8 cellular contexts compared by ENCODE assay signal in the genomic region with DNA sequence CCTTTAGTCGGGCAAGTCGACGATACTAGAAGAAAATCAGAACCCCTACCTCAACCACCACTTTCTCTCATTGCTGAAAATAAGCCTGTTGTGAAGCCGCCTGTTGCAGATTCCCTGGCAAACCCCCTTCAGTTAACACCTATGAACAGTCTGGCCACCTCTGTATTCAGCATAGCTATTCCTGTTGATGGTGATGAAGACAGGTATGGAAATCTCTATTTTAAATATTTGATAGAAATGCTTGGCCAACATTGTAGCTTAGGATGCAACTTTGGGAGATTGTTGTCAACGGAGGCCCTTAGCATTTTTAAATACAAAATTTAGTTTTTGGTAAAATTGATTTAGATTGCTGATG. TPM values are rescaled to one million over a fixed set of nuclear protein-coding genes. Genes with fewer than 3 reads are reported as not detected.
DNase-seq lines count a peak whose midpoint lies in the region; ATAC-seq and TF ChIP-seq lines count a peak whose summit lies in the region.

No MANE protein-coding gene starts in this region.

- H3K27me3 ChIP-seq in endocrine pancreas (ENCODE audit: control insufficient read depth, insufficient read depth, low read length) (no peaks in the 10 kb centered on the region), osteoblast (ENCODE audit: insufficient read depth, low read length) (no peaks in the 10 kb centered on the region)

- TF ChIP-seq CTCF in Calu3 (IDR thresholded peaks at IDR 0.05; ENCODE audit: unreplicated experiment) (no peak), osteoblast (IDR thresholded peaks at IDR 0.05; ENCODE audit: extremely low read depth, low read depth, low read length) (no peak)

- intact Hi-C loops in Calu3 (cut with micrococcal nuclease; ENCODE audit: unreplicated experiment): loop anchor here (2.0 to 10.0 kb wide), 3 partner anchors 60 to 516 kb away; no protein-coding TSS in a partner anchor

- H3K27ac ChIP-seq in osteoblast (ENCODE audit: low read depth, low read length): peak overlapping the region; percentile 100

- H3K79me2 ChIP-seq in osteoblast (ENCODE audit: insufficient read depth, low read length): peaks cover 80% of the 10 kb centered on the region

- H3K9ac ChIP-seq in endocrine pancreas (ENCODE audit: control insufficient read depth, insufficient read depth, low read length): peak overlapping the region; percentile 90

- CTCF ChIA-PET in Calu3 (lab: Charles Lee): interaction anchor here (1.2 to 1.4 kb wide), 3 partner anchors 59 to 96 kb away, joined by 4 to 7 read pairs (median 5); no protein-coding TSS in a partner anchor

- H3K27me3 Mint-ChIP-seq in Calu3 (ENCODE audit: unreplicated experiment): no peaks in the 10 kb centered on the region

- H3K36me3 ChIP-seq in endocrine pancreas (ENCODE audit: control insufficient read depth, insufficient read depth, low read length) (no peaks in the 10 kb centered on the region), osteoblast (ENCODE audit: insufficient read depth, low read length) (peaks cover 9% of the 10 kb centered on the region)

- no peaks in the 10 kb centered on the region for H3K9me3 Mint-ChIP-seq in Calu3 (ENCODE audit: low read depth, unreplicated experiment)

- peak overlapping the region; percentile 93 for H3K4me2 ChIP-seq in osteoblast (ENCODE audit: insufficient read depth, low read length)

- H3K36me3 Mint-ChIP-seq in Calu3 (ENCODE audit: insufficient read depth, unreplicated experiment): peaks cover 90% of the 10 kb centered on the region

- H3K4me1 Mint-ChIP-seq in Calu3 (ENCODE audit: low read depth, unreplicated experiment): peaks cover 41% of the 10 kb centered on the region

- ATAC-seq in GM19328 (IDR thresholded peaks at IDR 0.05; ENCODE audit: unreplicated experiment) (no peak), GM21723 (IDR thresholded peaks at IDR 0.05; ENCODE audit: unreplicated experiment) (no peak), GM18517 (IDR thresholded peaks at IDR 0.05; ENCODE audit: unreplicated experiment) (no peak)

- H3K4me3 ChIP-seq in endocrine pancreas (ENCODE audit: control insufficient read depth, insufficient read depth, low read length) (peak overlapping the region; percentile 99), osteoblast (ENCODE audit: insufficient read depth, low read length) (peak overlapping the region; percentile 98)

- no peak overlapping the region for H2AFZ ChIP-seq in osteoblast (ENCODE audit: low read length)

- peaks cover 70% of the 10 kb centered on the region for H4K20me1 ChIP-seq in osteoblast (ENCODE audit: insufficient read depth, low read length)

- H3K9me3 ChIP-seq in endocrine pancreas (ENCODE audit: control insufficient read depth, low read length) (no peaks in the 10 kb centered on the region), osteoblast (ENCODE audit: low read depth, low read length) (no peaks in the 10 kb centered on the region)

- H3K4me1 ChIP-seq in endocrine pancreas (ENCODE audit: control insufficient read depth, insufficient read depth, low read length) (peaks cover 21% of the 10 kb centered on the region), osteoblast (ENCODE audit: insufficient read depth, low read length) (peaks cover 36% of the 10 kb centered on the region)

- DNase-seq in Calu3: no peak
- peak; percentile 81 for DNase-seq in NCI-H526 treated with DMSO at 0.1 percent for 48 hours (lab: John Stamatoyannopoulos, UW)
- DNase-seq in osteoblast (ENCODE audit: insufficient read length, low spot score, missing footprints): no peak
- DNase-seq in middle frontal gyrus (ENCODE audit: extremely low spot score, low spot score): no peak

- peak overlapping the region; percentile 74 for H3K4me3 Mint-ChIP-seq in Calu3 (ENCODE audit: low read depth, unreplicated experiment)

- no TSS peak for BruUV-seq in Calu3 (replicated peaks; lab: Mats Ljungman, UMichigan)

- peak overlapping the region; percentile 55 for H3K27ac Mint-ChIP-seq in Calu3 (ENCODE audit: unreplicated experiment)

RNA-seq across cellular contexts. Expression of gene TSC22D2, which starts 3.0 kb away (rescaled TPM):
- total RNA-seq in Calu3 (2022) (40.9 and 49.7 TPM in 2 replicates), osteoblast (13.4 and 15.3 TPM in 2 replicates)
